In the genomic region with DNA sequence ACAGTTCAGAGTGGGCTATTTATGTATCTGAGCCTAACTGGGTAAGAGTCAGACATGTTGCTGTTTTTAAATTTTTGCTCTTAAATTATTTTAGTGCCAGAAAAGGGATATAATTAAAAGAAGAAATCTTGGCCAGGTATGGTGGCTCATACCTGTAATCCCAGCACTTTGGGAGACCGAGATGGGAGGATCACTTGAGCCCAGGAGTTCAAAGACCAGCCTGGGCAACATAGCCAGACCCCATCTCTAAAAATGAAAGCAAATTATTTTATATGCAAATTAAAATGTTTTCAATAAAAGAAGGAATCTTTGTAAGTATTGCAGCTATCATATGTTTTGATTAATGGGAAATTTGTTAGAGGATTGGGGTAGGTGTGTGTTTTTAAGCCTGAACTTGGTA, we compare ENCODE assay signal across 2 cellular contexts.
TF ChIP-seq lines count a peak whose summit lies in the region.

No MANE protein-coding gene starts in this region.

TF ChIP-seq in HepG2, 621 proteins besides CTCF, POLR2A, EP300 and RAD21:
- TF ChIP-seq ZNF121 (CRISPR knock-in tag; IDR thresholded peaks at IDR 0.05), result peak; percentile 67
- TF ChIP-seq EEA1 (CRISPR knock-in tag; IDR thresholded peaks at IDR 0.05; ENCODE audit: borderline replicate concordance), result no peak

TF ChIP-seq in K562, 482 proteins besides CTCF, POLR2A, EP300 and RAD21:
- TF ChIP-seq PCBP1 (IDR thresholded peaks at IDR 0.05; ENCODE audit: low read depth, low read length, poor library complexity, severe bottlenecking) (no peak), ZNF121 (CRISPR knock-in tag; conservative IDR thresholded peaks at IDR 0.05) (0 out of 2 replicates have a peak, but pooled peaks have one; percentile 13)
